In genomic region chr1:91006113-91006908, GRCh38 we compare ENCODE assay signal across 1 cellular context.
TF ChIP-seq lines count a peak whose summit lies in the region.

No MANE protein-coding gene starts in this region.

TF ChIP-seq in HepG2, 621 proteins besides CTCF, POLR2A, EP300 and RAD21:
- TF ChIP-seq ELF3 (CRISPR knock-in tag; IDR thresholded peaks at IDR 0.05) (no peak), ZNF121 (CRISPR knock-in tag; IDR thresholded peaks at IDR 0.05) (peak; percentile 87), JUN (CRISPR knock-in tag; IDR thresholded peaks at IDR 0.05) (no peak)
- TF ChIP-seq, protein P1, sequence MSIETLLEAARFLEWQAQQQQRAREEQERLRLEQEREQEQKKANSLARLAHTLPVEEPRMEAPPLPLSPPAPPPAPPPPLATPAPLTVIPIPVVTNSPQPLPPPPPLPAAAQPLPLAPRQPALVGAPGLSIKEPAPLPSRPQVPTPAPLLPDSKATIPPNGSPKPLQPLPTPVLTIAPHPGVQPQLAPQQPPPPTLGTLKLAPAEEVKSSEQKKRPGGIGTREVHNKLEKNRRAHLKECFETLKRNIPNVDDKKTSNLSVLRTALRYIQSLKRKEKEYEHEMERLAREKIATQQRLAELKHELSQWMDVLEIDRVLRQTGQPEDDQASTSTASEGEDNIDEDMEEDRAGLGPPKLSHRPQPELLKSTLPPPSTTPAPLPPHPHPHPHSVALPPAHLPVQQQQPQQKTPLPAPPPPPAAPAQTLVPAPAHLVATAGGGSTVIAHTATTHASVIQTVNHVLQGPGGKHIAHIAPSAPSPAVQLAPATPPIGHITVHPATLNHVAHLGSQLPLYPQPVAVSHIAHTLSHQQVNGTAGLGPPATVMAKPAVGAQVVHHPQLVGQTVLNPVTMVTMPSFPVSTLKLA (IDR thresholded peaks at IDR 0.05): no peak
